Comparison of ENCODE assay signal across 15 cellular contexts in the genomic region with DNA sequence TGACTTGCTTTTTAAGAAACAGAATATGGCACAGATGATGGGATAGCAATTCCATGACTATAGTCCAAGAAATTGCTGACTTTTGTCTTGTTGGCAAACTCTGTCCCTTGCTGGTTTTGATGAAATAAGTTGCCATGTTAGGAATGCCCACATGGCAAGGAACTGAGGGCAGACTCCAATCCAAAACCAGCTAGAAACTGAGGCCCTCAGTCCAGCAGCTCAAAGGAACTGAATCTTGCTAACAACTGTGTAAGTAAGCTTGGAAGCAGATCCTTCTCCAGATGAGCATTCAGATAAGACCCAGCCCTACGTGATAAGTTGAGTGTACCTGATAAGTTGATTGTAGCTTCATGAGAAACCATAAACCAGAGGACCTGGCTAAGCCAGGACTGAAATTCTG.
DNase-seq lines count a peak whose midpoint lies in the region; ATAC-seq and TF ChIP-seq lines count a peak whose summit lies in the region.
"Had no signal": no experiment of that assay in that cellular context is flagged by ENCODE, and none has a peak within 500 bp of the region (broad histone marks: within the 10 kb centered on the region; RNA-seq: fewer than 3 reads in every experiment).

No MANE protein-coding gene starts in this region.

- H3K9ac ChIP-seq in SK-N-SH (no peak overlapping the region), mesendoderm (ENCODE audit: low read length) (no peak overlapping the region)
- H3K9ac ChIP-seq: BLaER1 treated with 17β-estradiol and CSF1 and Interleukin-3, amounts not matched to agents 10 nM and 100 nM had no signal

- no peak overlapping the region for H2BK5ac ChIP-seq in mesendoderm (ENCODE audit: low read length)

- no peaks in the 10 kb centered on the region for H4K20me1 ChIP-seq in SK-N-SH (ENCODE audit: insufficient read depth)
- H4K20me1 ChIP-seq: BLaER1 treated with 17β-estradiol and CSF1 and Interleukin-3, amounts not matched to agents 10 nM and 100 nM had no signal

- H3K27ac ChIP-seq in SK-N-SH (ENCODE audit: low read depth in 2 of 2, low read length in 1 of 2) (no peak overlapping the region), mesendoderm (ENCODE audit: low read depth, low read length) (no peak overlapping the region)
- H3K27ac ChIP-seq: BLaER1 treated with 17β-estradiol and CSF1 and Interleukin-3, amounts not matched to agents 10 nM and 100 nM had no signal

- no peak overlapping the region for H3K4ac ChIP-seq in mesendoderm (ENCODE audit: low read depth, low read length)

- ATAC-seq in SK-N-SH treated with all-trans-retinoic acid at 6 μM for 48 hours (no peak), HG02970 (IDR thresholded peaks at IDR 0.05; ENCODE audit: low FRiP score, unreplicated experiment) (no peak)

- CTCF ChIA-PET in SK-N-SH (lab: Yijun Ruan, JAX): interaction anchor here (0.8 to 2.4 kb wide), 3 partner anchors 9 to 597 kb away, joined by 3 to 9 read pairs (median 3); no protein-coding TSS in a partner anchor

- H3K9me3 ChIP-seq in SK-N-SH: no peaks in the 10 kb centered on the region

- H3K27ac Mint-ChIP-seq in chondrocyte (ENCODE audit: unreplicated experiment): no peak overlapping the region
- H3K27ac Mint-ChIP-seq: CD4-positive, alpha-beta T cell; H9 had no signal

- H3K23ac ChIP-seq in mesendoderm (ENCODE audit: low read length): no peak overlapping the region

- no peak overlapping the region for H3K4me3 ChIP-seq in SK-N-SH (ENCODE audit: low read depth in 2 of 2, low read length in 1 of 2)
- no peak overlapping the region for H3K4me3 ChIP-seq in mesendoderm (ENCODE audit: low read length)
- H3K4me3 ChIP-seq: BLaER1 treated with 17β-estradiol and CSF1 and Interleukin-3, amounts not matched to agents 10 nM and 100 nM had no signal

- H3K18ac ChIP-seq in mesendoderm (ENCODE audit: low read length): no peak overlapping the region

- no peak overlapping the region for H2AK5ac ChIP-seq in mesendoderm (ENCODE audit: low read length)

- TF ChIP-seq RAD21 in SK-N-SH (IDR thresholded peaks at IDR 0.05; ENCODE audit: low read length): no peak

- peaks cover 15% of the 10 kb centered on the region for H3K9me3 Mint-ChIP-seq in chondrocyte (ENCODE audit: low read depth)

- no peaks in the 10 kb centered on the region for H3K9me2 ChIP-seq in SK-N-SH

- TF ChIP-seq EP300 in SK-N-SH (IDR thresholded peaks at IDR 0.05; ENCODE audit: borderline replicate concordance in 1 of 2, low read depth in 1 of 2, low read length in 1 of 2): no peak

- no peak overlapping the region for H2BK120ac ChIP-seq in mesendoderm (ENCODE audit: low read depth, low read length)

- H3K36me3 ChIP-seq in SK-N-SH (replicated peaks in 1 of 2; ENCODE audit: control insufficient read depth in 1 of 2, insufficient read depth in 2 of 2, low read length in 1 of 2): no peaks in the 10 kb centered on the region
- H3K36me3 ChIP-seq in mesendoderm (ENCODE audit: control insufficient read depth, insufficient read depth, low read length): no peaks in the 10 kb centered on the region
- H3K36me3 ChIP-seq: BLaER1 treated with 17β-estradiol and CSF1 and Interleukin-3, amounts not matched to agents 10 nM and 100 nM had no signal

- no peaks in the 10 kb centered on the region for H3K4me1 Mint-ChIP-seq in chondrocyte (ENCODE audit: low read depth)
- H3K4me1 Mint-ChIP-seq: H9 had no signal

- no peaks in the 10 kb centered on the region for H3K27me3 Mint-ChIP-seq in chondrocyte (ENCODE audit: low read depth)
- H3K27me3 Mint-ChIP-seq: CD4-positive, alpha-beta T cell had no signal

- H2BK15ac ChIP-seq in mesendoderm (replicated peaks; ENCODE audit: low read depth): no peak overlapping the region

- H3K56ac ChIP-seq in mesendoderm (ENCODE audit: low read length): no peak overlapping the region

- no peaks in the 10 kb centered on the region for H3K79me1 ChIP-seq in mesendoderm (ENCODE audit: low read length)

- no peak overlapping the region for H3K4me3 Mint-ChIP-seq in chondrocyte (ENCODE audit: unreplicated experiment)
- H3K4me3 Mint-ChIP-seq: CD4-positive, alpha-beta T cell; H9 had no signal

- H3K27me3 ChIP-seq in SK-N-SH (ENCODE audit: insufficient read depth): no peaks in the 10 kb centered on the region
- no peaks in the 10 kb centered on the region for H3K27me3 ChIP-seq in mesendoderm (ENCODE audit: insufficient read depth, low read length, poor library complexity)
- H3K27me3 ChIP-seq: BLaER1 treated with 17β-estradiol and CSF1 and Interleukin-3, amounts not matched to agents 10 nM and 100 nM had no signal

- WGBS in SK-N-SH (ENCODE audit: low lambda C conversion rate): 90% methylated on average over 1 of the region's 1 CpG
- WGBS in mesendoderm (ENCODE audit: extremely low coverage, insufficient coverage, low lambda C conversion rate): no CpG with 5 or more reads among the region's 1 CpG

- no peak overlapping the region for H4K5ac ChIP-seq in mesendoderm (ENCODE audit: low read length)

- DNase-seq in DMS53 (lab: John Stamatoyannopoulos, UW) (peak; percentile 55), DMS53 treated with DMSO at 0.1 percent for 48 hours (lab: John Stamatoyannopoulos, UW; ENCODE audit: unreplicated experiment) (no peak), SK-N-SH (no peak), mesendoderm (peak; percentile 47), chondrocyte (ENCODE audit: low spot score) (no peak)
- DNase-seq: 8988T; ACHN; Calu3; CD4-positive, alpha-beta T cell; GF-D8; GOT3; H9 had no signal

- H3K4me1 ChIP-seq in SK-N-SH (ENCODE audit: control insufficient read depth in 1 of 2, insufficient read depth in 2 of 2, low read depth in 1 of 2, low read length in 1 of 2) (peaks cover 0 to 13% of the 10 kb centered on the region in 2 experiments; a peak in 3 of 4 replicates), mesendoderm (ENCODE audit: control insufficient read depth, low read depth, low read length) (no peaks in the 10 kb centered on the region)

- H3K36me3 Mint-ChIP-seq in chondrocyte (ENCODE audit: low read depth): no peaks in the 10 kb centered on the region

- no peaks in the 10 kb centered on the region for H3F3A ChIP-seq in SK-N-SH (replicated peaks; ENCODE audit: insufficient read depth)

- H3K4me2 ChIP-seq in SK-N-SH: no peak overlapping the region
- H3K4me2 ChIP-seq in mesendoderm (ENCODE audit: low read length): no peak overlapping the region

- POLR2A ChIA-PET in SK-N-SH (lab: Yijun Ruan, JAX): no interaction called here

- no peak for TF ChIP-seq CTCF in SK-N-SH (IDR thresholded peaks at IDR 0.05)
- no peak for TF ChIP-seq CTCF in chondrocyte (IDR thresholded peaks at IDR 0.05)

- no peak overlapping the region for H2AFZ ChIP-seq in SK-N-SH (ENCODE audit: low read depth)

- no peaks in the 10 kb centered on the region for H3K79me2 ChIP-seq in SK-N-SH (ENCODE audit: insufficient read depth)
- H3K79me2 ChIP-seq in mesendoderm (ENCODE audit: control insufficient read depth, insufficient read depth, low read length): no peaks in the 10 kb centered on the region

- H4K8ac ChIP-seq in mesendoderm (ENCODE audit: low read depth, low read length): no peak overlapping the region

TF ChIP-seq in SK-N-SH, 30 proteins besides CTCF, POLR2A, EP300 and RAD21:
- TF ChIP-seq GATA2 (CRISPR knock-in tag; IDR thresholded peaks at IDR 0.05) (peak; percentile 27), TCF12 (IDR thresholded peaks at IDR 0.05) (no peak)

TF ChIP-seq in SK-N-SH treated with all-trans-retinoic acid at 6 μM for 48 hours, 23 proteins besides CTCF, POLR2A, EP300 and RAD21:
- TF ChIP-seq BACH2 (CRISPR knock-in tag; IDR thresholded peaks at IDR 0.05; ENCODE audit: borderline replicate concordance): no peak
- TF ChIP-seq, protein P1, sequence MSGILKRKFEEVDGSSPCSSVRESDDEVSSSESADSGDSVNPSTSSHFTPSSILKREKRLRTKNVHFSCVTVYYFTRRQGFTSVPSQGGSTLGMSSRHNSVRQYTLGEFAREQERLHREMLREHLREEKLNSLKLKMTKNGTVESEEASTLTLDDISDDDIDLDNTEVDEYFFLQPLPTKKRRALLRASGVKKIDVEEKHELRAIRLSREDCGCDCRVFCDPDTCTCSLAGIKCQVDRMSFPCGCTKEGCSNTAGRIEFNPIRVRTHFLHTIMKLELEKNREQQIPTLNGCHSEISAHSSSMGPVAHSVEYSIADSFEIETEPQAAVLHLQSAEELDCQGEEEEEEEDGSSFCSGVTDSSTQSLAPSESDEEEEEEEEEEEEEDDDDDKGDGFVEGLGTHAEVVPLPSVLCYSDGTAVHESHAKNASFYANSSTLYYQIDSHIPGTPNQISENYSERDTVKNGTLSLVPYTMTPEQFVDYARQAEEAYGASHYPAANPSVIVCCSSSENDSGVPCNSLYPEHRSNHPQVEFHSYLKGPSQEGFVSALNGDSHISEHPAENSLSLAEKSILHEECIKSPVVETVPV (CRISPR knock-in tag; IDR thresholded peaks at IDR 0.05): no peak
- TF ChIP-seq GLIS3 (CRISPR knock-in tag; IDR thresholded peaks at IDR 0.05): no peak
- TF ChIP-seq ZC3H10 (CRISPR knock-in tag; IDR thresholded peaks at IDR 0.05): no peak
- no peak for TF ChIP-seq ZFP3 (CRISPR knock-in tag; IDR thresholded peaks at IDR 0.05)

Comparison
In these comparisons a context has a peak if more than half of its experiments do, and no peak if none do; other contexts are left out.
1. DNase-seq: peak in DMS53 (single experiment) and mesendoderm (single experiment); none in DMS53 treated with DMSO at 0.1 percent for 48 hours (single experiment), SK-N-SH (single experiment) and chondrocyte (single experiment).